1 cellular context compared by ENCODE assay signal in the genomic region with DNA sequence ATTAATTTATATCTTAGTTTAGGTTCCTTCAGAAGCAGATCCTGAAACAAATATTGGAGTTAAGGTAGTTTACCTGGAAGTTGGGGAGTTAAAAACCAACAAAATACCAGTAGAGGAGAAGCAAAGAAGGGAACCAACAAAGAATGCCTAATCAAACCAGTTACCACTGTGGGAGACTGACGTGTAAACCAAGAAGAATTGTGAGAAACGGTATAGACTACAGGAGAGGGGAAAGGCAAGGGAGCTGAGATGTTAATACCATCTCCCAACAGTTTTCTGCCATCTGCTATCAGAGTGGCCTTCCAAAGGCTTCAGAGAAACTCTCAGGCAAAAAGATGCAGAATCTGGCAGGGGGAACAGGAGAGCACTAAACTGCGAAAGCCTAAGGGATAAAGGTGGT.
TF ChIP-seq lines count a peak whose summit lies in the region.

No MANE protein-coding gene starts in this region.

TF ChIP-seq in SK-N-SH treated with all-trans-retinoic acid at 6 μM for 48 hours, 23 proteins besides CTCF, POLR2A, EP300 and RAD21 (continued from another document):
- no peak for TF ChIP-seq ZNF8 (CRISPR knock-in tag; IDR thresholded peaks at IDR 0.05)
- TF ChIP-seq ISL1 (CRISPR knock-in tag; IDR thresholded peaks at IDR 0.05): no peak
- no peak for TF ChIP-seq TCF4 (CRISPR knock-in tag; IDR thresholded peaks at IDR 0.05; ENCODE audit: borderline replicate concordance)
- TF ChIP-seq ZC3H10 (CRISPR knock-in tag; IDR thresholded peaks at IDR 0.05): no peak
- no peak for TF ChIP-seq SNAI2 (CRISPR knock-in tag; IDR thresholded peaks at IDR 0.05)
- TF ChIP-seq RARB (CRISPR knock-in tag; IDR thresholded peaks at IDR 0.05): no peak
